In genomic region chr20:25292176-25292891, GRCh38 we compare ENCODE assay signal across 16 cellular contexts.
"Had no signal": no experiment of that assay in that cellular context is flagged by ENCODE, and none has a peak within 500 bp of the region (broad histone marks: within the 10 kb centered on the region; RNA-seq: fewer than 3 reads in every experiment).

No MANE protein-coding gene starts in this region.

- H3K9me3 ChIP-seq: esophagus squamous epithelium, lower lobe of right lung, upper lobe of right lung had no signal

- H3K27me3 ChIP-seq: esophagus squamous epithelium, hepatocyte, upper lobe of right lung had no signal

- H2AFZ ChIP-seq: hepatocyte had no signal

- H3K27ac ChIP-seq: hepatocyte, lower lobe of right lung, upper lobe of right lung had no signal

- H3K4me2 ChIP-seq: hepatocyte had no signal

- H3K4me1 Mint-ChIP-seq: mesothelial cell of epicardium had no signal

- ATAC-seq: lower lobe of right lung, upper lobe of right lung had no signal

- H3K79me2 ChIP-seq: hepatocyte had no signal

- DNase-seq: activated CD4-positive, alpha-beta T cell treated with anti-CD3 and anti-CD28 coated beads, Interleukin-2, amount 50 U/mL, for 48 hours; activated naive CD4-positive, alpha-beta T cell; effector CD4-positive, alpha-beta T cell; esophagus squamous epithelium; lower lobe of right lung; nephron progenitor cell; occipital lobe; small intestine; stimulated activated CD4-positive, alpha-beta T cell treated with anti-CD3 and anti-CD28 coated beads, Interleukin-4, amount 100 ng/mL, for 1 hour; upper lobe of right lung had no signal

- H3K9me3 Mint-ChIP-seq: brain; mesothelial cell of epicardium; nephron progenitor cell; T-helper 2 cell treated with Interferon-gamma antibody and Interleukin-4, amounts not matched to agents 5 μg/mL and 100 μg/mL, for 36 hours had no signal

- H3K27ac Mint-ChIP-seq: T-helper 2 cell treated with Interferon-gamma antibody and Interleukin-4, amounts not matched to agents 5 μg/mL and 100 μg/mL, for 36 hours had no signal

- FAIRE-seq: small intestine, TTC549 had no signal

- H3K4me3 Mint-ChIP-seq: brain; mesothelial cell of epicardium; nephron progenitor cell; T-helper 2 cell treated with Interferon-gamma antibody and Interleukin-4, amounts not matched to agents 5 μg/mL and 100 μg/mL, for 36 hours had no signal

- H3K4me3 ChIP-seq: coronary artery, esophagus squamous epithelium, hepatocyte, lower lobe of right lung, upper lobe of right lung had no signal
